ENCODE assay signal across 20 cellular contexts in the genomic region with DNA sequence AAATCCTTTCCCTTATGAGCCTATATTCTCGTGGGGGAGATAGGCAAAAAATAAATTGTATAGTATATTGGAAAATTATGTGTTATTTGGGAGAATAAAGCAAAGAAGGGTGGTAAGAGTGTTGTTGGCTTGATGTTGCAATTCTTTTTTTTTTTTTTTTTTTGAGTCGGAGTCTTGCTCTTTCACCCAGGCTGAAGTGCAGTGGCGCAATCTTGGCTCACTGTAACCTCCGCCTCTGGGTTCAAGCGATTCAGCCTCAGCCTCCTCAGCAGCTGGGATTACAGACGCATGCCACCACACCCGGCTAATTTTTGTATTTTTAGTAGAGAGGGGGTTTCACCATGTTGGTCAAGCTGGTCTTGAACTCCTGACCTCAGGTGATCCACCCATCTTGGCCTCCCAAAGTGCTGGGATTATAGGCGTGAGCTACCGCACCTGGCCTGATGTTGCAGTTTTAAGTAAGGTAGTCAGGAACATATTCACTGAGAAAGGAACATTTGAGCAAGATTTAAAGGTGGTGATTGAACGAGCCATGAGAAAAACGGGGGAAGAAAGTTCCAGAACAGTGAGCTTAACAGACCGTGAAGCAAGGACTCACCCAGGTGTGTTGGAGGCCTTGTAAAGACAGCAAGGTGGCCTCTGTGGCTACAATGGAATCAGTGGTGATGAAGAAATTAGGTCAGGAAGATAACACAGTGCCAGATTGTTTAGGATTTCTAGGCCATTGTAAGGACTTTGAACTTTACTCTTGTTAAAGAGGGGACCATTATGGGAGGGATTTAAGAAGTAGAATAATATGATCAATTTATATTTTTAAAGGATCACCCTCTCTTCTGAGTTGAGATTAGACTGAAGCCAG. TPM values are rescaled to one million over a fixed set of nuclear protein-coding genes. Genes with fewer than 3 reads are reported as not detected.
A peak's percentile ranks its signal among the peaks of the same experiment; 100 is the strongest.
DNase-seq lines count a peak whose midpoint lies in the region; TF ChIP-seq lines count a peak whose summit lies in the region.
"Had no signal": no experiment of that assay in that cellular context is flagged by ENCODE, and none has a peak within 500 bp of the region (broad histone marks: within the 10 kb centered on the region; RNA-seq: fewer than 3 reads in every experiment).

No MANE protein-coding gene starts in this region.

- DNase-seq in Caco-2 (peak in 1 of 2 experiments; percentile 32), MV-4-11 (lab: John Stamatoyannopoulos, UW) (peak; percentile 68), endodermal cell (no peak), progenitor cell of endocrine pancreas (ENCODE audit: low spot score, unreplicated experiment) (no peak), esophagus squamous epithelium (lab: John Stamatoyannopoulos, UW) (no peak), NCI-H2029 treated with DMSO at 0.1 percent for 48 hours (lab: John Stamatoyannopoulos, UW) (no peak), coronary artery (ENCODE audit: low spot score) (no peak)
- DNase-seq in T-helper 2 cell treated with Interferon-gamma antibody and Interleukin-4, amounts not matched to agents 5 μg/mL and 100 μg/mL, for 36 hours (ENCODE audit: low spot score): no peak
- DNase-seq: activated naive CD4-positive, alpha-beta T cell treated with anti-CD3 and anti-CD28 coated beads for 36 hours; gastrocnemius medialis; HFFc6; Kasumi-1; midbrain; NCI-H187; NCI-H510A treated with DMSO at 0.1 percent for 48 hours; OCI-M1; stimulated activated CD4-positive, alpha-beta T cell treated with anti-CD3 and anti-CD28 coated beads, Interleukin-12 subunit alpha, Interleukin-12 subunit beta, amount 100 ng/mL, for 4 hours had no signal

- intact Hi-C loops in Caco-2 (cut with micrococcal nuclease; ENCODE audit: unreplicated experiment): no loop called here
- intact Hi-C loops in esophagus squamous epithelium (cut with DNase I): no loop called here

- H3K4me3 Mint-ChIP-seq in Caco-2 (ENCODE audit: unreplicated experiment) (peak overlapping the region; percentile 20), endodermal cell (no peak overlapping the region), progenitor cell of endocrine pancreas (ENCODE audit: low read depth) (no peak overlapping the region)
- no peak overlapping the region for H3K4me3 Mint-ChIP-seq in T-helper 2 cell treated with Interferon-gamma antibody and Interleukin-4, amounts not matched to agents 5 μg/mL and 100 μg/mL, for 36 hours
- H3K4me3 Mint-ChIP-seq: activated naive CD4-positive, alpha-beta T cell treated with anti-CD3 and anti-CD28 coated beads for 36 hours; HFFc6 had no signal

- H3K27ac ChIP-seq in endodermal cell (ENCODE audit: low read depth, low read length) (no peak overlapping the region), esophagus squamous epithelium (no peak overlapping the region), coronary artery (no peak overlapping the region)
- H3K27ac ChIP-seq: C4-2B, cardiac muscle cell, gastrocnemius medialis, VCaP had no signal

- H3K27ac Mint-ChIP-seq in Caco-2 (ENCODE audit: unreplicated experiment) (peak overlapping the region; percentile 11), endodermal cell (peak overlapping the region; percentile 29), progenitor cell of endocrine pancreas (peak overlapping the region; percentile 38)
- H3K27ac Mint-ChIP-seq in T-helper 2 cell treated with Interferon-gamma antibody and Interleukin-4, amounts not matched to agents 5 μg/mL and 100 μg/mL, for 36 hours: no peak overlapping the region
- H3K27ac Mint-ChIP-seq: activated naive CD4-positive, alpha-beta T cell treated with anti-CD3 and anti-CD28 coated beads for 36 hours had no signal

- H3K4me3 ChIP-seq in Caco-2 (ENCODE audit: low read depth, low read length) (no peak overlapping the region), endodermal cell (ENCODE audit: low read length) (no peak overlapping the region), esophagus squamous epithelium (no peak overlapping the region), coronary artery (no peak overlapping the region)
- H3K4me3 ChIP-seq: cardiac muscle cell, gastrocnemius medialis had no signal

- WGBS in endodermal cell (ENCODE audit: insufficient coverage in 1 of 2, insufficient read length in 1 of 2), 2 experiments: 88 to 94% methylated on average over 9 to 12 of the region's 12 CpGs
- WGBS in esophagus squamous epithelium, 2 donors: 71 to 78% methylated on average over 9 to 12 of the region's 12 CpGs

- POLR2A ChIA-PET in Caco-2 (lab: Charles Lee): no interaction called here

- no peak overlapping the region for H3K9ac ChIP-seq in endodermal cell (ENCODE audit: extremely low read depth, low read length, poor library complexity, severe bottlenecking)

- TF ChIP-seq CTCF in Caco-2 (IDR thresholded peaks at IDR 0.05; ENCODE audit: insufficient read depth in 1 of 2, low read depth in 1 of 2, low read length in 1 of 2, severe bottlenecking in 1 of 2, unreplicated experiment in 1 of 2) (no peak), endodermal cell (conservative IDR thresholded peaks at IDR 0.05) (no peak), progenitor cell of endocrine pancreas (IDR thresholded peaks at IDR 0.05; ENCODE audit: unreplicated experiment) (no peak), esophagus squamous epithelium (IDR thresholded peaks at IDR 0.05) (no peak), coronary artery (IDR thresholded peaks at IDR 0.05) (no peak)

- H3K9me3 Mint-ChIP-seq in Caco-2 (ENCODE audit: unreplicated experiment): no peaks in the 10 kb centered on the region
- no peaks in the 10 kb centered on the region for H3K9me3 Mint-ChIP-seq in endodermal cell
- H3K9me3 Mint-ChIP-seq in progenitor cell of endocrine pancreas (ENCODE audit: low read depth): no peaks in the 10 kb centered on the region
- no peaks in the 10 kb centered on the region for H3K9me3 Mint-ChIP-seq in T-helper 2 cell treated with Interferon-gamma antibody and Interleukin-4, amounts not matched to agents 5 μg/mL and 100 μg/mL, for 36 hours
- H3K9me3 Mint-ChIP-seq: activated naive CD4-positive, alpha-beta T cell treated with anti-CD3 and anti-CD28 coated beads for 36 hours; HFFc6 had no signal

- no peaks in the 10 kb centered on the region for H3K36me3 ChIP-seq in Caco-2 (ENCODE audit: control insufficient read depth, insufficient read depth, low read length)
- no peaks in the 10 kb centered on the region for H3K36me3 ChIP-seq in endodermal cell (ENCODE audit: control insufficient read depth, insufficient read depth, low read length)
- H3K36me3 ChIP-seq in esophagus squamous epithelium: peaks cover 0 to 4% (median 0%) of the 10 kb centered on the region in 3 donors
- H3K36me3 ChIP-seq: cardiac muscle cell, gastrocnemius medialis had no signal

- H3K27me3 ChIP-seq in Caco-2 (replicated peaks; ENCODE audit: control insufficient read depth, insufficient read depth, low read length) (no peaks in the 10 kb centered on the region), endodermal cell (ENCODE audit: control insufficient read depth, insufficient read depth, low read length, poor library complexity, severe bottlenecking) (no peaks in the 10 kb centered on the region), esophagus squamous epithelium (no peaks in the 10 kb centered on the region)
- H3K27me3 ChIP-seq: cardiac muscle cell, gastrocnemius medialis had no signal

- H3K4me1 ChIP-seq in Caco-2: peaks cover 44% of the 10 kb centered on the region
- peaks cover 10% of the 10 kb centered on the region for H3K4me1 ChIP-seq in endodermal cell (ENCODE audit: control insufficient read depth, insufficient read depth, low read length)
- H3K4me1 ChIP-seq in esophagus squamous epithelium: peaks cover 0 to 40% (median 7%) of the 10 kb centered on the region in 3 donors

- H3K36me3 Mint-ChIP-seq in Caco-2 (ENCODE audit: insufficient read depth, unreplicated experiment) (no peaks in the 10 kb centered on the region), endodermal cell (ENCODE audit: low read depth) (peaks cover 2% of the 10 kb centered on the region), progenitor cell of endocrine pancreas (ENCODE audit: insufficient read depth) (no peaks in the 10 kb centered on the region)
- H3K36me3 Mint-ChIP-seq in T-helper 2 cell treated with Interferon-gamma antibody and Interleukin-4, amounts not matched to agents 5 μg/mL and 100 μg/mL, for 36 hours (ENCODE audit: low read depth): peaks cover 2% of the 10 kb centered on the region

- H3K27me3 Mint-ChIP-seq in Caco-2 (ENCODE audit: insufficient read depth, unreplicated experiment) (no peaks in the 10 kb centered on the region), endodermal cell (ENCODE audit: insufficient read depth) (no peaks in the 10 kb centered on the region), progenitor cell of endocrine pancreas (no peaks in the 10 kb centered on the region)
- no peaks in the 10 kb centered on the region for H3K27me3 Mint-ChIP-seq in T-helper 2 cell treated with Interferon-gamma antibody and Interleukin-4, amounts not matched to agents 5 μg/mL and 100 μg/mL, for 36 hours (ENCODE audit: low read depth)

- CTCF ChIA-PET in Caco-2 (lab: Charles Lee): interaction anchor here (0.5 kb wide), 1 partner anchor 46 kb away, joined by 3 read pairs; the partner anchor contains the start of gene RPRD2

- peaks cover 42% of the 10 kb centered on the region for H3K4me1 Mint-ChIP-seq in Caco-2 (ENCODE audit: low read depth, unreplicated experiment)
- H3K4me1 Mint-ChIP-seq in endodermal cell: peaks cover 36% of the 10 kb centered on the region
- peaks cover 35% of the 10 kb centered on the region for H3K4me1 Mint-ChIP-seq in progenitor cell of endocrine pancreas (ENCODE audit: low read depth)
- H3K4me1 Mint-ChIP-seq in T-helper 2 cell treated with Interferon-gamma antibody and Interleukin-4, amounts not matched to agents 5 μg/mL and 100 μg/mL, for 36 hours (ENCODE audit: low read depth): peaks cover 17% of the 10 kb centered on the region

- no peaks in the 10 kb centered on the region for H3K9me3 ChIP-seq in Caco-2
- H3K9me3 ChIP-seq in endodermal cell (ENCODE audit: control insufficient read depth, low read length): no peaks in the 10 kb centered on the region
- H3K9me3 ChIP-seq in esophagus squamous epithelium: no peaks in the 10 kb centered on the region
- H3K9me3 ChIP-seq: gastrocnemius medialis had no signal

- BruUV-seq in Caco-2 (replicated peaks; lab: Mats Ljungman, UMichigan): no TSS peak

- TF ChIP-seq POLR2A in esophagus squamous epithelium (IDR thresholded peaks at IDR 0.05): no peak

RNA-seq across cellular contexts. Expression of gene RPRD2, which starts 45.8 kb away (rescaled TPM):
- 24.3 and 25.0 TPM in 2 replicates for total RNA-seq in Caco-2 (2022)
- 10 to 100 TPM; 33.1 to 35.9 TPM for total RNA-seq in endodermal cell
- polyA plus RNA-seq in endodermal cell (2013, experiment 1 of 2): 31.4 TPM
- polyA plus RNA-seq in endodermal cell (2013, experiment 2 of 2): 28.7 TPM
- 38.5 and 42.6 TPM in 2 replicates for total RNA-seq in progenitor cell of endocrine pancreas
- 10 to 100 TPM; 14.7 to 17.9 (median 15.2) TPM for total RNA-seq in esophagus squamous epithelium
